In genomic region chr5:10466446-10467073, GRCh38 we compare ENCODE assay signal across 29 cellular contexts. TPM values are rescaled to one million over a fixed set of nuclear protein-coding genes. Genes with fewer than 3 reads are reported as not detected.
DNase-seq lines count a peak whose midpoint lies in the region; ATAC-seq, FAIRE-seq and TF ChIP-seq lines count a peak whose summit lies in the region.
"Had no signal": no experiment of that assay in that cellular context is flagged by ENCODE, and none has a peak within 500 bp of the region (broad histone marks: within the 10 kb centered on the region; RNA-seq: fewer than 3 reads in every experiment).

No MANE protein-coding gene starts in this region.

- no peaks in the 10 kb centered on the region for H3K27me3 ChIP-seq in BLaER1 treated with 17β-estradiol and CSF1 and Interleukin-3, amounts not matched to agents 10 nM and 100 nM
- H3K27me3 ChIP-seq in astrocyte (ENCODE audit: insufficient read depth, low read length) (peaks cover 2% of the 10 kb centered on the region), neural progenitor cell (no peaks in the 10 kb centered on the region)
- H3K27me3 ChIP-seq: heart left ventricle, vagina had no signal

- no peak for ATAC-seq in HG03139 (IDR thresholded peaks at IDR 0.05; ENCODE audit: unreplicated experiment)
- no peak for ATAC-seq in HG03039 (IDR thresholded peaks at IDR 0.05; ENCODE audit: unreplicated experiment)
- ATAC-seq: activated naive CD4-positive, alpha-beta T cell treated with anti-CD3 and anti-CD28 coated beads, Interleukin-2, amount 50 U/mL, for 72 hours; CD8-positive, alpha-beta T cell; stimulated activated effector memory CD8-positive, alpha-beta T cell treated with anti-CD3 and anti-CD28 coated beads, Interleukin-12 subunit alpha, Interleukin-12 subunit beta, amount 100 ng/mL, for 72 hours had no signal

- H3K36me3 ChIP-seq in BLaER1 treated with 17β-estradiol and CSF1 and Interleukin-3, amounts not matched to agents 10 nM and 100 nM: no peaks in the 10 kb centered on the region
- H3K36me3 ChIP-seq in astrocyte (ENCODE audit: insufficient read depth, low read length): no peaks in the 10 kb centered on the region
- H3K36me3 ChIP-seq in neural progenitor cell: no peaks in the 10 kb centered on the region
- H3K36me3 ChIP-seq: heart left ventricle, lower lobe of right lung, vagina had no signal

- H3K9me3 Mint-ChIP-seq in astrocyte (ENCODE audit: unreplicated experiment) (no peaks in the 10 kb centered on the region), neural progenitor cell (peaks cover 2% of the 10 kb centered on the region)
- H3K9me3 Mint-ChIP-seq: activated CD4-positive, alpha-beta memory T cell treated with anti-CD3 and anti-CD28 coated beads, Interleukin-2, amount 10 ng/mL, durations not matched to agents 7 days and 5 days; activated naive CD4-positive, alpha-beta T cell treated with anti-CD3 and anti-CD28 coated beads, Interleukin-2, amount 50 U/mL, for 72 hours; CD8-positive, alpha-beta T cell; H9; stimulated activated effector memory CD8-positive, alpha-beta T cell treated with anti-CD3 and anti-CD28 coated beads, Interleukin-12 subunit alpha, Interleukin-12 subunit beta, amount 100 ng/mL, for 72 hours had no signal

- no peak overlapping the region for H3K9ac ChIP-seq in BLaER1 treated with 17β-estradiol and CSF1 and Interleukin-3, amounts not matched to agents 10 nM and 100 nM
- H3K9ac ChIP-seq in astrocyte (ENCODE audit: low read length) (no peak overlapping the region), neural progenitor cell (no peak overlapping the region)

- no peak for FAIRE-seq in astrocyte (lab: Jason Lieb, UNC)
- FAIRE-seq: colon, GM12892, TTC549 had no signal

- DNase-seq in NOMO-1 treated with dmso at 0.1 percent for 144 hours (lab: John Stamatoyannopoulos, UW; ENCODE audit: unreplicated experiment) (peak; percentile 11), astrocyte (ENCODE audit: low read depth) (no peak), neural progenitor cell (ENCODE audit: low spot score) (no peak), ecto neural progenitor cell (ENCODE audit: low spot score) (no peak), NCI-H146 treated with DMSO at 0.1 percent for 48 hours (lab: John Stamatoyannopoulos, UW; ENCODE audit: unreplicated experiment) (no peak)
- DNase-seq: activated CD4-positive, alpha-beta memory T cell treated with anti-CD3 and anti-CD28 coated beads, Interleukin-2, amount 10 ng/mL, durations not matched to agents 7 days and 5 days; activated CD4-positive, alpha-beta T cell treated with anti-CD3 and anti-CD28 coated beads for 1 hour; CD8-positive, alpha-beta T cell; DMS 273 treated with DMSO at 0.1 percent for 48 hours; effector CD8-positive, alpha-beta T cell; H9; heart left ventricle; lower lobe of right lung; NCI-H1436 treated with DMSO at 0.1 percent for 48 hours; NCI-H446 treated with DMSO at 0.1 percent for 48 hours; SIG-M5; stimulated activated CD4-positive, alpha-beta T cell treated with anti-CD3 and anti-CD28 coated beads, Interleukin-12 subunit alpha, Interleukin-12 subunit beta, amount 100 ng/mL, for 4 hours; stimulated activated CD4-positive, alpha-beta T cell treated with anti-CD3 and anti-CD28 coated beads, Interleukin-4, amount 100 ng/mL, for 1 hour; T-helper 1 cell had no signal

- H3K4me1 ChIP-seq in BLaER1 treated with 17β-estradiol and CSF1 and Interleukin-3, amounts not matched to agents 10 nM and 100 nM: peaks cover 15 to 29% (median 24%) of the 10 kb centered on the region in 10 experiments
- H3K4me1 ChIP-seq in astrocyte (ENCODE audit: insufficient read depth, low read length): peaks cover 38% of the 10 kb centered on the region
- no peaks in the 10 kb centered on the region for H3K4me1 ChIP-seq in neural progenitor cell
- H3K4me1 ChIP-seq: vagina had no signal

- no peaks in the 10 kb centered on the region for H3F3A ChIP-seq in neural progenitor cell (ENCODE audit: low read depth)

- peak overlapping the region; percentile 6 to 78 (median 52); a peak in 16 of 22 replicates for H3K4me2 ChIP-seq in BLaER1 treated with 17β-estradiol and CSF1 and Interleukin-3, amounts not matched to agents 10 nM and 100 nM
- H3K4me2 ChIP-seq in astrocyte (ENCODE audit: low read length): peak overlapping the region; percentile 82
- H3K4me2 ChIP-seq in neural progenitor cell: no peak overlapping the region

- H3K27ac ChIP-seq in BLaER1 treated with 17β-estradiol and CSF1 and Interleukin-3, amounts not matched to agents 10 nM and 100 nM: peak overlapping the region in 1 of 11 experiments; percentile 28; a peak in 2 of 22 replicates
- H3K27ac ChIP-seq in astrocyte (ENCODE audit: low read depth, low read length) (peak overlapping the region; percentile 59), neural progenitor cell (no peak overlapping the region)
- H3K27ac ChIP-seq: heart left ventricle, lower lobe of right lung, vagina had no signal

- H3K4me1 Mint-ChIP-seq in astrocyte (ENCODE audit: low read depth, unreplicated experiment): peaks cover 31% of the 10 kb centered on the region
- H3K4me1 Mint-ChIP-seq in neural progenitor cell: peaks cover 28% of the 10 kb centered on the region
- H3K4me1 Mint-ChIP-seq: stimulated activated effector memory CD8-positive, alpha-beta T cell treated with anti-CD3 and anti-CD28 coated beads, Interleukin-12 subunit alpha, Interleukin-12 subunit beta, amount 100 ng/mL, for 72 hours had no signal

- no peak overlapping the region for H2AFZ ChIP-seq in astrocyte (ENCODE audit: low read depth, low read length)
- H2AFZ ChIP-seq in neural progenitor cell (replicated peaks): no peak overlapping the region

- H3K79me2 ChIP-seq in astrocyte (ENCODE audit: insufficient read depth, low read length): no peaks in the 10 kb centered on the region
- no peaks in the 10 kb centered on the region for H3K79me2 ChIP-seq in neural progenitor cell (ENCODE audit: low read depth)

- H3K9me3 ChIP-seq in BLaER1 treated with 17β-estradiol and CSF1 and Interleukin-3, amounts not matched to agents 10 nM and 100 nM (replicated peaks in 1 of 11): no peaks in the 10 kb centered on the region
- H3K9me3 ChIP-seq in astrocyte (ENCODE audit: insufficient read depth, low read depth, low read length) (no peaks in the 10 kb centered on the region), neural progenitor cell (ENCODE audit: low read depth) (no peaks in the 10 kb centered on the region)
- H3K9me3 ChIP-seq: heart left ventricle, lower lobe of right lung, vagina had no signal

- no peak overlapping the region for H3K4me3 ChIP-seq in BLaER1 treated with 17β-estradiol and CSF1 and Interleukin-3, amounts not matched to agents 10 nM and 100 nM
- no peak overlapping the region for H3K4me3 ChIP-seq in astrocyte (ENCODE audit: insufficient read depth, low read depth, low read length)
- H3K4me3 ChIP-seq in neural progenitor cell: no peak overlapping the region
- H3K4me3 ChIP-seq: heart left ventricle, lower lobe of right lung, vagina had no signal

- TF ChIP-seq CTCF in astrocyte (IDR thresholded peaks at IDR 0.05; ENCODE audit: insufficient read depth, low read depth, low read length): no peak
- TF ChIP-seq CTCF in neural progenitor cell (IDR thresholded peaks at IDR 0.05): no peak

- H3K27ac Mint-ChIP-seq in astrocyte (ENCODE audit: unreplicated experiment) (peak overlapping the region; percentile 90), neural progenitor cell (peak overlapping the region; percentile 60)
- H3K27ac Mint-ChIP-seq: activated CD4-positive, alpha-beta memory T cell treated with anti-CD3 and anti-CD28 coated beads, Interleukin-2, amount 10 ng/mL, durations not matched to agents 7 days and 5 days; activated naive CD4-positive, alpha-beta T cell treated with anti-CD3 and anti-CD28 coated beads, Interleukin-2, amount 50 U/mL, for 72 hours; CD8-positive, alpha-beta T cell; stimulated activated effector memory CD8-positive, alpha-beta T cell treated with anti-CD3 and anti-CD28 coated beads, Interleukin-12 subunit alpha, Interleukin-12 subunit beta, amount 100 ng/mL, for 72 hours had no signal

- H3K4me3 Mint-ChIP-seq in astrocyte (ENCODE audit: unreplicated experiment): no peak overlapping the region
- no peak overlapping the region for H3K4me3 Mint-ChIP-seq in neural progenitor cell
- H3K4me3 Mint-ChIP-seq: activated CD4-positive, alpha-beta memory T cell treated with anti-CD3 and anti-CD28 coated beads, Interleukin-2, amount 10 ng/mL, durations not matched to agents 7 days and 5 days; CD8-positive, alpha-beta T cell; H9; stimulated activated effector memory CD8-positive, alpha-beta T cell treated with anti-CD3 and anti-CD28 coated beads, Interleukin-12 subunit alpha, Interleukin-12 subunit beta, amount 100 ng/mL, for 72 hours had no signal

- H4K20me1 ChIP-seq in BLaER1 treated with 17β-estradiol and CSF1 and Interleukin-3, amounts not matched to agents 10 nM and 100 nM: no peaks in the 10 kb centered on the region
- H4K20me1 ChIP-seq in astrocyte (ENCODE audit: insufficient read depth, low read length) (no peaks in the 10 kb centered on the region), neural progenitor cell (ENCODE audit: low read depth) (no peaks in the 10 kb centered on the region)

- H3K27me3 Mint-ChIP-seq in astrocyte (ENCODE audit: low read depth, unreplicated experiment) (peaks cover 23% of the 10 kb centered on the region), neural progenitor cell (ENCODE audit: insufficient read depth, low read depth) (no peaks in the 10 kb centered on the region)
- H3K27me3 Mint-ChIP-seq: activated CD4-positive, alpha-beta memory T cell treated with anti-CD3 and anti-CD28 coated beads, Interleukin-2, amount 10 ng/mL, durations not matched to agents 7 days and 5 days had no signal

- peaks cover 3% of the 10 kb centered on the region for H3K36me3 Mint-ChIP-seq in astrocyte (ENCODE audit: low read depth, unreplicated experiment)
- peaks cover 3% of the 10 kb centered on the region for H3K36me3 Mint-ChIP-seq in neural progenitor cell
- H3K36me3 Mint-ChIP-seq: activated naive CD4-positive, alpha-beta T cell treated with anti-CD3 and anti-CD28 coated beads, Interleukin-2, amount 50 U/mL, for 72 hours; CD8-positive, alpha-beta T cell; stimulated activated effector memory CD8-positive, alpha-beta T cell treated with anti-CD3 and anti-CD28 coated beads, Interleukin-12 subunit alpha, Interleukin-12 subunit beta, amount 100 ng/mL, for 72 hours had no signal

RNA-seq across cellular contexts. Expression of gene ROPN1L, which starts 24.9 kb away (rescaled TPM):
- 0.60 and 0.77 TPM in 2 replicates for total RNA-seq in astrocyte
- 0.22 TPM in 1 of 2 replicates, not detected in the other for total RNA-seq in neural progenitor cell (ENCODE audit: low replicate concordance)
- total RNA-seq: CD8-positive, alpha-beta T cell; HT1080 had no signal
